In genomic region chr2:6648656-6649247, GRCh38 we compare ENCODE assay signal across 26 cellular contexts.
A peak's percentile ranks its signal among the peaks of the same experiment; 100 is the strongest.
DNase-seq lines count a peak whose midpoint lies in the region; ATAC-seq and TF ChIP-seq lines count a peak whose summit lies in the region.
"Had no signal": no experiment of that assay in that cellular context is flagged by ENCODE, and none has a peak within 500 bp of the region (broad histone marks: within the 10 kb centered on the region; RNA-seq: fewer than 3 reads in every experiment).

No MANE protein-coding gene starts in this region.

- H3K27me3 ChIP-seq in IMR-90 (ENCODE audit: control insufficient read depth, insufficient read depth, low read length), result no peaks in the 10 kb centered on the region; the same call in 1 of the 2 replicates
- H3K27me3 ChIP-seq: BLaER1 treated with 17β-estradiol and CSF1 and Interleukin-3, amounts not matched to agents 10 nM and 100 nM; Peyer's patch had no signal

- H3K27ac Mint-ChIP-seq in activated CD4-positive, alpha-beta T cell treated with anti-CD3 and anti-CD28 coated beads, Interleukin-2, amount 10 ng/mL, durations not matched to agents 24 days and 14 days, result no peak overlapping the region
- H3K27ac Mint-ChIP-seq: CD4-positive, alpha-beta memory T cell; IgD-negative memory B cell had no signal

- no TSS peak for BruUV-seq in IMR-90 (replicated peaks; lab: Mats Ljungman, UMichigan)

- no peaks in the 10 kb centered on the region for H3K9me3 ChIP-seq in IMR-90 (ENCODE audit: control insufficient read depth, insufficient read depth, low read length)
- H3K9me3 ChIP-seq: BLaER1 treated with 17β-estradiol and CSF1 and Interleukin-3, amounts not matched to agents 10 nM and 100 nM; Caco-2; HAP-1; Peyer's patch had no signal

- no peak overlapping the region for H2AK9ac ChIP-seq in IMR-90 (replicated peaks; ENCODE audit: low read depth, low read length, poor library complexity)

- H2AK5ac ChIP-seq in IMR-90 (ENCODE audit: low read depth, low read length), result no peak overlapping the region

- no peak overlapping the region for H4K91ac ChIP-seq in IMR-90 (ENCODE audit: insufficient read depth, low read depth, low read length)

- H3K36me3 Mint-ChIP-seq in activated CD4-positive, alpha-beta T cell treated with anti-CD3 and anti-CD28 coated beads, Interleukin-2, amount 10 ng/mL, durations not matched to agents 24 days and 14 days (ENCODE audit: low read depth), result no peaks in the 10 kb centered on the region
- H3K36me3 Mint-ChIP-seq: CD4-positive, alpha-beta memory T cell; IgD-negative memory B cell had no signal

- TF ChIP-seq CTCF in IMR-90 (conservative IDR thresholded peaks at IDR 0.05; ENCODE audit: low read depth, low read length), result no peak

- no peak overlapping the region for H3K4me3 Mint-ChIP-seq in activated CD4-positive, alpha-beta T cell treated with anti-CD3 and anti-CD28 coated beads, Interleukin-2, amount 10 ng/mL, durations not matched to agents 24 days and 14 days
- H3K4me3 Mint-ChIP-seq: CD4-positive, alpha-beta memory T cell; IgD-negative memory B cell had no signal

- H3K18ac ChIP-seq in IMR-90 (ENCODE audit: low read depth, low read length), result no peak overlapping the region

- H3K79me1 ChIP-seq in IMR-90 (ENCODE audit: low read depth in 1 of 2, low read length in 2 of 2), result no peaks in the 10 kb centered on the region

- H2BK120ac ChIP-seq in IMR-90 (ENCODE audit: low read depth, low read length), result no peak overlapping the region

- no peaks in the 10 kb centered on the region for H3K9me1 ChIP-seq in IMR-90 (ENCODE audit: insufficient read depth, low read length)

- H3K9me3 Mint-ChIP-seq in activated CD4-positive, alpha-beta T cell treated with anti-CD3 and anti-CD28 coated beads, Interleukin-2, amount 10 ng/mL, durations not matched to agents 24 days and 14 days, result no peaks in the 10 kb centered on the region

- H3K4me2 ChIP-seq in IMR-90 (ENCODE audit: low read depth, low read length), result no peak overlapping the region
- H3K4me2 ChIP-seq: BLaER1 treated with 17β-estradiol and CSF1 and Interleukin-3, amounts not matched to agents 10 nM and 100 nM had no signal

- H3K4me1 Mint-ChIP-seq in activated CD4-positive, alpha-beta T cell treated with anti-CD3 and anti-CD28 coated beads, Interleukin-2, amount 10 ng/mL, durations not matched to agents 24 days and 14 days, result no peaks in the 10 kb centered on the region
- H3K4me1 Mint-ChIP-seq: CD4-positive, alpha-beta memory T cell; IgD-negative memory B cell had no signal

- POLR2A ChIA-PET in IMR-90 (lab: Charles Lee; ENCODE audit: unreplicated experiment), result no interaction called here

- ATAC-seq in IMR-90 (ENCODE audit: low read depth), result no peak
- ATAC-seq in GM18861 (IDR thresholded peaks at IDR 0.05; ENCODE audit: unreplicated experiment), result no peak
- ATAC-seq: GM12878 had no signal

- dilution Hi-C loops in IMR-90 (cut with HindIII; ENCODE audit: low sequenced_read_pairs, unreplicated experiment), result no loop called here

- no peak overlapping the region for H3K4ac ChIP-seq in IMR-90 (ENCODE audit: low read depth, low read length)

- CTCF ChIA-PET in IMR-90 (lab: Yijun Ruan, JAX), result no interaction called here

- H3K14ac ChIP-seq in IMR-90 (replicated peaks; ENCODE audit: low read depth, low read length), result no peak overlapping the region

- no peak overlapping the region for H4K8ac ChIP-seq in IMR-90 (ENCODE audit: low read depth in 2 of 2, low read length in 2 of 2)

- no peak overlapping the region for H3K4me3 ChIP-seq in IMR-90 (ENCODE audit: insufficient read depth, low read depth, low read length)
- H3K4me3 ChIP-seq: BLaER1 treated with 17β-estradiol and CSF1 and Interleukin-3, amounts not matched to agents 10 nM and 100 nM; GM12878; GM23248; HAP-1; Peyer's patch had no signal

- no peaks in the 10 kb centered on the region for H3K27me3 Mint-ChIP-seq in activated CD4-positive, alpha-beta T cell treated with anti-CD3 and anti-CD28 coated beads, Interleukin-2, amount 10 ng/mL, durations not matched to agents 24 days and 14 days
- H3K27me3 Mint-ChIP-seq: CD4-positive, alpha-beta memory T cell; IgD-negative memory B cell had no signal

- no peaks in the 10 kb centered on the region for H3K4me1 ChIP-seq in IMR-90 (ENCODE audit: control insufficient read depth, insufficient read depth, low read length)
- H3K4me1 ChIP-seq: Caco-2, HAP-1, Peyer's patch had no signal

- 80% methylated on average over 1 of the region's 6 CpGs; no CpG with 5 or more reads in 1 of the 2 experiments for WGBS in IMR-90 (ENCODE audit: extremely low coverage in 2 of 2, insufficient read length in 1 of 2), 2 experiments

- no peak overlapping the region for H3K56ac ChIP-seq in IMR-90 (ENCODE audit: extremely low read depth, insufficient read depth, low read length)

- no peak overlapping the region for H3K9ac ChIP-seq in IMR-90 (ENCODE audit: low read depth, low read length)
- H3K9ac ChIP-seq: BLaER1 treated with 17β-estradiol and CSF1 and Interleukin-3, amounts not matched to agents 10 nM and 100 nM; GM23248 had no signal

- no peak overlapping the region for H3K23ac ChIP-seq in IMR-90 (ENCODE audit: low read depth, low read length)

- no peaks in the 10 kb centered on the region for H3K36me3 ChIP-seq in IMR-90 (ENCODE audit: control insufficient read depth, insufficient read depth, low read length)
- H3K36me3 ChIP-seq: BLaER1 treated with 17β-estradiol and CSF1 and Interleukin-3, amounts not matched to agents 10 nM and 100 nM; HAP-1; Peyer's patch had no signal

- H2BK20ac ChIP-seq in IMR-90 (ENCODE audit: low read depth, low read length), result no peak overlapping the region

- no peak for TF ChIP-seq POLR2A in IMR-90 (IDR thresholded peaks at IDR 0.05; ENCODE audit: low read depth, low read length)

- in situ Hi-C loops in IMR-90 (cut with MboI; ENCODE audit: low sequenced_read_pairs), result no loop called here

- H2BK15ac ChIP-seq in IMR-90 (ENCODE audit: low read depth, low read length), result no peak overlapping the region

- H3K27ac ChIP-seq in IMR-90 (ENCODE audit: insufficient read depth, low read length), result no peak overlapping the region
- H3K27ac ChIP-seq: BLaER1 treated with 17β-estradiol and CSF1 and Interleukin-3, amounts not matched to agents 10 nM and 100 nM; GM23248; Peyer's patch had no signal

- H4K20me1 ChIP-seq in IMR-90 (ENCODE audit: insufficient read depth, low read length), result no peaks in the 10 kb centered on the region
- H4K20me1 ChIP-seq: BLaER1 treated with 17β-estradiol and CSF1 and Interleukin-3, amounts not matched to agents 10 nM and 100 nM had no signal

- no peak overlapping the region for H4K5ac ChIP-seq in IMR-90 (ENCODE audit: low read depth, low read length)

- intact Hi-C loops in IMR-90 (cut with micrococcal nuclease), result no loop called here
- intact Hi-C loops in activated CD4-positive, alpha-beta T cell treated with anti-CD3 and anti-CD28 coated beads, Interleukin-2, amount 10 ng/mL, durations not matched to agents 24 days and 14 days (cut with micrococcal nuclease), result no loop called here

- no peak overlapping the region for H2BK5ac ChIP-seq in IMR-90 (ENCODE audit: low read depth, low read length, poor library complexity, severe bottlenecking)

- TF ChIP-seq RAD21 in IMR-90 (IDR thresholded peaks at IDR 0.05; ENCODE audit: low read length), result no peak

- no peak for DNase-seq in IMR-90
- peak; percentile 69 for DNase-seq in foreskin melanocyte
- DNase-seq in midbrain (lab: John Stamatoyannopoulos, UW), result peak; percentile 68
- DNase-seq in superior temporal gyrus (ENCODE audit: extremely low spot score), result peak; percentile 83
- DNase-seq in activated naive CD4-positive, alpha-beta T cell treated with anti-CD3 and anti-CD28 coated beads, Interleukin-2, amount 50 U/mL, for 16 hours, result no peak
- DNase-seq in activated CD4-positive, alpha-beta T cell treated with anti-CD3 and anti-CD28 coated beads, Interleukin-2, amount 10 ng/mL, durations not matched to agents 24 days and 14 days, result no peak
- DNase-seq: ACHN; Caco-2; CD4-positive, alpha-beta memory T cell; DMS 273 treated with DMSO at 0.1 percent for 48 hours; DMS79 treated with DMSO at 0.1 percent for 48 hours; GM23248; Kasumi-1; NCI-H1694; NCI-H2081; NCI-H2171; NCI-H345; NCI-H524; NCI-H774; NK-92 treated with Interleukin-12 subunit alpha and Interleukin-12 subunit beta, amount 100 ng/mL, for 24 hours; Peyer's patch had no signal

- no peak overlapping the region for H2AFZ ChIP-seq in IMR-90 (replicated peaks; ENCODE audit: low read length, poor library complexity)
- H2AFZ ChIP-seq: GM23248 had no signal

TF ChIP-seq in IMR-90, 13 proteins besides CTCF, POLR2A, EP300 and RAD21:
- TF ChIP-seq MAFK (IDR thresholded peaks at IDR 0.05; ENCODE audit: low read depth, low read length) (peak; percentile 23; the same call in 1 of the 2 replicates), NFE2L2 (IDR thresholded peaks at IDR 0.05; ENCODE audit: low read depth, low read length) (no peak)

Comparison
In these comparisons a context has a peak if more than half of its experiments do, and no peak if none do; other contexts are left out.
1. DNase-seq: peak in foreskin melanocyte (single experiment), midbrain (single experiment) and superior temporal gyrus (single experiment); none in IMR-90 (single experiment), activated naive CD4-positive, alpha-beta T cell treated with anti-CD3 and anti-CD28 coated beads, Interleukin-2, amount 50 U/mL, for 16 hours (single experiment) and activated CD4-positive, alpha-beta T cell treated with anti-CD3 and anti-CD28 coated beads, Interleukin-2, amount 10 ng/mL, durations not matched to agents 24 days and 14 days (single experiment).